ENCODE assay signal across 11 cellular contexts in genomic region chr10:101961591-101962498, GRCh38.
DNase-seq lines count a peak whose midpoint lies in the region; ATAC-seq and TF ChIP-seq lines count a peak whose summit lies in the region.
"Had no signal": no experiment of that assay in that cellular context is flagged by ENCODE, and none has a peak within 500 bp of the region (broad histone marks: within the 10 kb centered on the region; RNA-seq: fewer than 3 reads in every experiment).

No MANE protein-coding gene starts in this region.

- intact Hi-C loops in Right ventricle myocardium superior (cut with DNase I): loop anchor here (10.0 kb wide), 1 partner anchor 117 kb away; the partner anchor contains the start of gene KCNIP2

- peaks cover 37% of the 10 kb centered on the region for H3K36me3 Mint-ChIP-seq in stimulated activated effector memory CD8-positive, alpha-beta T cell treated with anti-CD3 and anti-CD28 coated beads, Interleukin-12 subunit alpha, Interleukin-12 subunit beta, amount 100 ng/mL, for 72 hours

- peak; percentile 8 to 65 (median 55) for DNase-seq in NCI-H1417 (lab: John Stamatoyannopoulos, UW)
- no peak for DNase-seq in NCI-H1417 treated with DMSO at 0.1 percent for 48 hours (lab: John Stamatoyannopoulos, UW)
- DNase-seq in Right ventricle myocardium superior: no peak
- no peak for DNase-seq in stimulated activated effector memory CD8-positive, alpha-beta T cell treated with anti-CD3 and anti-CD28 coated beads, Interleukin-12 subunit alpha, Interleukin-12 subunit beta, amount 100 ng/mL, for 72 hours (ENCODE audit: low spot score in 2 of 2)
- no peak for DNase-seq in activated CD8-positive, alpha-beta memory T cell treated with anti-CD3 and anti-CD28 coated beads for 24 hours
- DNase-seq in NCI-H128 (lab: John Stamatoyannopoulos, UW; ENCODE audit: unreplicated experiment): no peak
- no peak for DNase-seq in iPS-NIHi11 (ENCODE audit: low spot score)
- DNase-seq: NCI-H1694; stimulated activated CD8-positive, alpha-beta memory T cell treated with anti-CD3 and anti-CD28 coated beads, Interleukin-4, amount 100 ng/mL, for 48 hours had no signal

- H3K9me3 Mint-ChIP-seq in stimulated activated effector memory CD8-positive, alpha-beta T cell treated with anti-CD3 and anti-CD28 coated beads, Interleukin-12 subunit alpha, Interleukin-12 subunit beta, amount 100 ng/mL, for 72 hours: no peaks in the 10 kb centered on the region
- H3K9me3 Mint-ChIP-seq: mesothelial cell of epicardium had no signal

- no peaks in the 10 kb centered on the region for H3K4me1 Mint-ChIP-seq in stimulated activated effector memory CD8-positive, alpha-beta T cell treated with anti-CD3 and anti-CD28 coated beads, Interleukin-12 subunit alpha, Interleukin-12 subunit beta, amount 100 ng/mL, for 72 hours

- H3K27ac Mint-ChIP-seq in stimulated activated effector memory CD8-positive, alpha-beta T cell treated with anti-CD3 and anti-CD28 coated beads, Interleukin-12 subunit alpha, Interleukin-12 subunit beta, amount 100 ng/mL, for 72 hours: peak overlapping the region; percentile 37
- H3K27ac Mint-ChIP-seq: mesothelial cell of epicardium had no signal

- peak; percentile 83 for ATAC-seq in SK-N-SH treated with all-trans-retinoic acid at 6 μM for 48 hours
- ATAC-seq in Right ventricle myocardium superior (ENCODE audit: poor library complexity): peak; percentile 87
- no peak for ATAC-seq in stimulated activated effector memory CD8-positive, alpha-beta T cell treated with anti-CD3 and anti-CD28 coated beads, Interleukin-12 subunit alpha, Interleukin-12 subunit beta, amount 100 ng/mL, for 72 hours

- H3K4me3 Mint-ChIP-seq in stimulated activated effector memory CD8-positive, alpha-beta T cell treated with anti-CD3 and anti-CD28 coated beads, Interleukin-12 subunit alpha, Interleukin-12 subunit beta, amount 100 ng/mL, for 72 hours: no peak overlapping the region
- H3K4me3 Mint-ChIP-seq: mesothelial cell of epicardium had no signal

TF ChIP-seq in SK-N-SH treated with all-trans-retinoic acid at 6 μM for 48 hours, 23 proteins besides CTCF, POLR2A, EP300 and RAD21:
- TF ChIP-seq ZC3H10 (CRISPR knock-in tag; IDR thresholded peaks at IDR 0.05) (no peak), ZFP3 (CRISPR knock-in tag; IDR thresholded peaks at IDR 0.05) (peak; percentile 22; the same call in 1 of the 2 replicates), ISL1 (CRISPR knock-in tag; IDR thresholded peaks at IDR 0.05) (no peak), OSR1 (CRISPR knock-in tag; IDR thresholded peaks at IDR 0.05) (no peak), ZFP30 (CRISPR knock-in tag; IDR thresholded peaks at IDR 0.05) (no peak), ZNF8 (CRISPR knock-in tag; IDR thresholded peaks at IDR 0.05) (no peak), GLIS3 (CRISPR knock-in tag; IDR thresholded peaks at IDR 0.05) (no peak)

Comparison
In these comparisons a context has a peak if more than half of its experiments do, and no peak if none do; other contexts are left out.
1. DNase-seq: peak in NCI-H1417 (3 of 3); none in NCI-H1417 treated with DMSO at 0.1 percent for 48 hours (single experiment), Right ventricle myocardium superior (single experiment), stimulated activated effector memory CD8-positive, alpha-beta T cell treated with anti-CD3 and anti-CD28 coated beads, Interleukin-12 subunit alpha, Interleukin-12 subunit beta, amount 100 ng/mL, for 72 hours (0 of 2), activated CD8-positive, alpha-beta memory T cell treated with anti-CD3 and anti-CD28 coated beads for 24 hours (single experiment), NCI-H128 (single experiment) and iPS-NIHi11 (single experiment).